Comparison of ENCODE assay signal across 23 cellular contexts in the genomic region with DNA sequence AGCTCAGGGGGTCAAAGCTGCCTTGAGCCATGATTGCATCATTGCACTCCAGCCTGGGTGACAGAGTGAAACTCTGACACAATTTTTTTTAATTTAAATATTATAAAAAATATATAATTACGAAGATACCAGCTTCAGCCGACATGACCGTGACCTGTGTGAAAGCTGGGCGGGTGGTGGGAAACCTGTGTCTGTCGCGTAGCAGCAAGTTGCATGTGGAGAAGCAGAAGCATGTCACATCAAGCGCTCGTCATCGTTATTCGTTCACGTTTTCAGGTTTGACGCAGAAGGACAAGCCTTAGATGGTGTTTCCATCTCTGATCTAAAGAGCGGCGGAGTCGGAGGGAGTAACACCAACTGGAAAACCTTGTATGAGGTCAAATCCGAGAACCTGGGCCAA.
"Had no signal": no experiment of that assay in that cellular context is flagged by ENCODE, and none has a peak within 500 bp of the region (broad histone marks: within the 10 kb centered on the region; RNA-seq: fewer than 3 reads in every experiment).

No MANE protein-coding gene starts in this region.

- ATAC-seq: stimulated activated memory B cell treated with anti-CD40 and anti-IgM and Interleukin-4, amounts not matched to agents 10 μg/mL and 1 μg/mL and 100 μg/mL, for 72 hours; stimulated activated naive CD8-positive, alpha-beta T cell treated with anti-CD3 and anti-CD28 coated beads, Interleukin-15, amount 100 ng/mL, for 72 hours; stimulated activated naive CD8-positive, alpha-beta T cell treated with anti-CD3 and anti-CD28 coated beads, Interleukin-15, Interleukin-2, amounts not matched to agents 100 U/mL and 50 U/mL, for 24 hours had no signal

- H3K4me1 ChIP-seq: stomach, suprapubic skin, tibial artery, transverse colon, upper lobe of left lung, upper lobe of right lung, uterus, vagina had no signal

- H3K9me3 ChIP-seq: stomach, suprapubic skin, testis, thoracic aorta, thyroid gland, tibial artery, tibial nerve, transverse colon, upper lobe of left lung, upper lobe of right lung, uterus, vagina had no signal

- H3K4me3 ChIP-seq: stomach, suprapubic skin, testis, thoracic aorta, thyroid gland, tibial artery, tibial nerve, transverse colon, upper lobe of left lung, upper lobe of right lung, uterus, vagina had no signal

- H3K27me3 ChIP-seq: stomach, suprapubic skin, testis, thyroid gland, tibial artery, tibial nerve, transverse colon, upper lobe of left lung, upper lobe of right lung, uterus, vagina had no signal

- FAIRE-seq: urothelium cell line had no signal

- DNase-seq: stimulated activated CD4-positive, alpha-beta T cell treated with anti-CD3 and anti-CD28 coated beads, Interleukin-2, amount 100 ng/mL, for 48 hours; stimulated activated CD4-positive, alpha-beta T cell treated with anti-CD3 and anti-CD28 coated beads, Interleukin-4, amount 100 ng/mL, for 1 hour; stimulated activated CD4-positive, alpha-beta T cell treated with anti-CD3 and anti-CD28 coated beads, Interleukin-4, amount 100 ng/mL, for 4 hours; stimulated activated CD8-positive, alpha-beta memory T cell treated with anti-CD3 and anti-CD28 coated beads, Interleukin-4, amount 100 ng/mL, for 48 hours; stimulated activated naive B cell treated with anti-CD40 and anti-IgM and Interleukin-4, amounts not matched to agents 10 μg/mL and 1 μg/mL and 100 μg/mL, for 72 hours; stimulated activated naive CD4-positive, alpha-beta T cell treated with Interleukin-2 at 50 U/mL for 16 hours; stimulated activated naive CD8-positive, alpha-beta T cell treated with anti-CD3 and anti-CD28 coated beads, Interleukin-15, amount 100 ng/mL, for 72 hours; stimulated activated naive CD8-positive, alpha-beta T cell treated with anti-CD3 and anti-CD28 coated beads, Interleukin-15, Interleukin-2, amounts not matched to agents 100 U/mL and 50 U/mL, for 24 hours; stomach; substantia nigra; testis; tibial artery; transverse colon; upper lobe of left lung; uterus had no signal

- H3K36me3 ChIP-seq: uterus had no signal

- H3K27ac ChIP-seq: stomach, suprapubic skin, testis, thoracic aorta, thyroid gland, tibial artery, transverse colon, upper lobe of left lung, upper lobe of right lung, uterus, vagina had no signal
